Comparison of ENCODE assay signal across 1 cellular context in the genomic region with DNA sequence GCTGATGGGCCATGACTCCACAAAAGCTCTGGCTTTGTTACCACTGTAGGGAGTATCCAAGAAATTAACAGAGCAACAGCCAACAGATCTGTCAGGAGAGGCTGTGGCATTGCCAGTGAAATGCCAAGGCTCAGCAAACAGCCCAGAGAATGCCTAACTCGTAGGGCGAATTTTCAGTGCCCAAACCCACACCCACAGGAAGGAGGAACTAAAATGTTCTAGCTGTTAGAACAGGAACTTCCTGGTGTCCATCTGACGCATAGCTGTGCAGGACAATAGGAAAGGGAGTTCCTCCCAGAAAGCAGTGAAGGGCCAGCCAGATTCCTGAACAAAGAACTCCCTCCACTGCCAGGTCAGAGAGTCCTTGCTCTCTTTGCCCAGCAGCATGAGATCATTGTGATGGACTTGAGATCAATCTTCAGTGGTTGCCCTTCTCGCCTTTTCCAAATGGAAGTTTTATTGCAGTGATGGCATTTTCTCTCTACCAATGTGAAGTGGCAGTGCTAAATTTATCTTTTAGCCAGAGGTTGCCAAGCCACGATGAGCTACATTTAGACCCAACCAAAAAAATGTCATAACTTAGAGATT.
TF ChIP-seq lines count a peak whose summit lies in the region.

No MANE protein-coding gene starts in this region.

TF ChIP-seq in K562, 482 proteins besides CTCF, POLR2A, EP300 and RAD21 (continued from another document):
- TF ChIP-seq, protein P1, sequence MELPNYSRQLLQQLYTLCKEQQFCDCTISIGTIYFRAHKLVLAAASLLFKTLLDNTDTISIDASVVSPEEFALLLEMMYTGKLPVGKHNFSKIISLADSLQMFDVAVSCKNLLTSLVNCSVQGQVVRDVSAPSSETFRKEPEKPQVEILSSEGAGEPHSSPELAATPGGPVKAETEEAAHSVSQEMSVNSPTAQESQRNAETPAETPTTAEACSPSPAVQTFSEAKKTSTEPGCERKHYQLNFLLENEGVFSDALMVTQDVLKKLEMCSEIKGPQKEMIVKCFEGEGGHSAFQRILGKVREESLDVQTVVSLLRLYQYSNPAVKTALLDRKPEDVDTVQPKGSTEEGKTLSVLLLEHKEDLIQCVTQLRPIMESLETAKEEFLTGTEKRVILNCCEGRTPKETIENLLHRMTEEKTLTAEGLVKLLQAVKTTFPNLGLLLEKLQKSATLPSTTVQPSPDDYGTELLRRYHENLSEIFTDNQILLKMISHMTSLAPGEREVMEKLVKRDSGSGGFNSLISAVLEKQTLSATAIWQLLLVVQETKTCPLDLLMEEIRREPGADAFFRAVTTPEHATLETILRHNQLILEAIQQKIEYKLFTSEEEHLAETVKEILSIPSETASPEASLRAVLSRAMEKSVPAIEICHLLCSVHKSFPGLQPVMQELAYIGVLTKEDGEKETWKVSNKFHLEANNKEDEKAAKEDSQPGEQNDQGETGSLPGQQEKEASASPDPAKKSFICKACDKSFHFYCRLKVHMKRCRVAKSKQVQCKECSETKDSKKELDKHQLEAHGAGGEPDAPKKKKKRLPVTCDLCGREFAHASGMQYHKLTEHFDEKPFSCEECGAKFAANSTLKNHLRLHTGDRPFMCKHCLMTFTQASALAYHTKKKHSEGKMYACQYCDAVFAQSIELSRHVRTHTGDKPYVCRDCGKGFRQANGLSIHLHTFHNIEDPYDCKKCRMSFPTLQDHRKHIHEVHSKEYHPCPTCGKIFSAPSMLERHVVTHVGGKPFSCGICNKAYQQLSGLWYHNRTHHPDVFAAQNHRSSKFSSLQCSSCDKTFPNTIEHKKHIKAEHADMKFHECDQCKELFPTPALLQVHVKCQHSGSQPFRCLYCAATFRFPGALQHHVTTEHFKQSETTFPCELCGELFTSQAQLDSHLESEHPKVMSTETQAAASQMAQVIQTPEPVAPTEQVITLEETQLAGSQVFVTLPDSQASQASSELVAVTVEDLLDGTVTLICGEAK (IDR thresholded peaks at IDR 0.05), result peak; percentile 69
- TF ChIP-seq, protein P1 (CRISPR knock-in tag; IDR thresholded peaks at IDR 0.05), result no peak
- TF ChIP-seq, protein P2, sequence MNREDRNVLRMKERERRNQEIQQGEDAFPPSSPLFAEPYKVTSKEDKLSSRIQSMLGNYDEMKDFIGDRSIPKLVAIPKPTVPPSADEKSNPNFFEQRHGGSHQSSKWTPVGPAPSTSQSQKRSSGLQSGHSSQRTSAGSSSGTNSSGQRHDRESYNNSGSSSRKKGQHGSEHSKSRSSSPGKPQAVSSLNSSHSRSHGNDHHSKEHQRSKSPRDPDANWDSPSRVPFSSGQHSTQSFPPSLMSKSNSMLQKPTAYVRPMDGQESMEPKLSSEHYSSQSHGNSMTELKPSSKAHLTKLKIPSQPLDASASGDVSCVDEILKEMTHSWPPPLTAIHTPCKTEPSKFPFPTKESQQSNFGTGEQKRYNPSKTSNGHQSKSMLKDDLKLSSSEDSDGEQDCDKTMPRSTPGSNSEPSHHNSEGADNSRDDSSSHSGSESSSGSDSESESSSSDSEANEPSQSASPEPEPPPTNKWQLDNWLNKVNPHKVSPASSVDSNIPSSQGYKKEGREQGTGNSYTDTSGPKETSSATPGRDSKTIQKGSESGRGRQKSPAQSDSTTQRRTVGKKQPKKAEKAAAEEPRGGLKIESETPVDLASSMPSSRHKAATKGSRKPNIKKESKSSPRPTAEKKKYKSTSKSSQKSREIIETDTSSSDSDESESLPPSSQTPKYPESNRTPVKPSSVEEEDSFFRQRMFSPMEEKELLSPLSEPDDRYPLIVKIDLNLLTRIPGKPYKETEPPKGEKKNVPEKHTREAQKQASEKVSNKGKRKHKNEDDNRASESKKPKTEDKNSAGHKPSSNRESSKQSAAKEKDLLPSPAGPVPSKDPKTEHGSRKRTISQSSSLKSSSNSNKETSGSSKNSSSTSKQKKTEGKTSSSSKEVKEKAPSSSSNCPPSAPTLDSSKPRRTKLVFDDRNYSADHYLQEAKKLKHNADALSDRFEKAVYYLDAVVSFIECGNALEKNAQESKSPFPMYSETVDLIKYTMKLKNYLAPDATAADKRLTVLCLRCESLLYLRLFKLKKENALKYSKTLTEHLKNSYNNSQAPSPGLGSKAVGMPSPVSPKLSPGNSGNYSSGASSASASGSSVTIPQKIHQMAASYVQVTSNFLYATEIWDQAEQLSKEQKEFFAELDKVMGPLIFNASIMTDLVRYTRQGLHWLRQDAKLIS (CRISPR knock-in tag; IDR thresholded peaks at IDR 0.05), result no peak
- no peak for TF ChIP-seq RBM14 (IDR thresholded peaks at IDR 0.05; ENCODE audit: borderline replicate concordance, insufficient read depth, low read depth, low read length)
- no peak for TF ChIP-seq ZNF695 (CRISPR knock-in tag; IDR thresholded peaks at IDR 0.05)
- TF ChIP-seq PKNOX1 (IDR thresholded peaks at IDR 0.05), result no peak
- TF ChIP-seq, protein P3, sequence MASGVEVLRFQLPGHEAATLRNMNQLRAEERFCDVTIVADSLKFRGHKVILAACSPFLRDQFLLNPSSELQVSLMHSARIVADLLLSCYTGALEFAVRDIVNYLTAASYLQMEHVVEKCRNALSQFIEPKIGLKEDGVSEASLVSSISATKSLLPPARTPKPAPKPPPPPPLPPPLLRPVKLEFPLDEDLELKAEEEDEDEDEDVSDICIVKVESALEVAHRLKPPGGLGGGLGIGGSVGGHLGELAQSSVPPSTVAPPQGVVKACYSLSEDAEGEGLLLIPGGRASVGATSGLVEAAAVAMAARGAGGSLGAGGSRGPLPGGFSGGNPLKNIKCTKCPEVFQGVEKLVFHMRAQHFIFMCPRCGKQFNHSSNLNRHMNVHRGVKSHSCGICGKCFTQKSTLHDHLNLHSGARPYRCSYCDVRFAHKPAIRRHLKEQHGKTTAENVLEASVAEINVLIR (CRISPR knock-in tag; IDR thresholded peaks at IDR 0.05), result no peak
